27 cellular contexts compared by ENCODE assay signal in genomic region chr3:185457376-185457775, GRCh38.
"Had no signal": no experiment of that assay in that cellular context is flagged by ENCODE, and none has a peak within 500 bp of the region (broad histone marks: within the 10 kb centered on the region; RNA-seq: fewer than 3 reads in every experiment).

No MANE protein-coding gene starts in this region.

- FAIRE-seq: astrocyte had no signal

- H3K4me3 ChIP-seq: coronary artery, dorsolateral prefrontal cortex, esophagus muscularis mucosa, gastroesophageal sphincter, heart right ventricle had no signal

- H3K36me3 ChIP-seq: brain microvascular endothelial cell had no signal

- H3K9me3 ChIP-seq: esophagus muscularis mucosa, gastroesophageal sphincter, heart right ventricle had no signal

- H3K4me1 ChIP-seq: esophagus muscularis mucosa, gastroesophageal sphincter, heart right ventricle had no signal

- ATAC-seq: activated CD4-positive, CD25-positive, alpha-beta regulatory T cell treated with anti-CD3 and anti-CD28 coated beads, Interleukin-2, amount 50 U/mL, for 24 hours; activated CD8-positive, alpha-beta T cell treated with anti-CD3 and anti-CD28 coated beads for 36 hours; activated T-cell treated with anti-CD3 and anti-CD28 coated beads, Interleukin-2, amount 50 U/mL, for 4 hours; activated T-helper 17 cell treated with anti-CD3 and anti-CD28 coated beads, Interleukin-2, amount 50 U/mL, for 72 hours; effector memory CD8-positive, alpha-beta T cell; gastroesophageal sphincter; heart right ventricle had no signal

- H3K27ac ChIP-seq: brain microvascular endothelial cell, coronary artery, dorsolateral prefrontal cortex, esophagus muscularis mucosa, gastroesophageal sphincter, heart right ventricle, WERI-Rb-1 had no signal

- DNase-seq: activated B cell treated with CpG ODN at 0.5 μM for 24 hours; activated CD4-positive, alpha-beta T cell treated with anti-CD3 and anti-CD28 coated beads for 48 hours; activated CD4-positive, alpha-beta T cell treated with anti-CD3 and anti-CD28 coated beads, Interleukin-2, amount 50 U/mL, for 1 hour; activated CD4-positive, alpha-beta T cell treated with anti-CD3 and anti-CD28 coated beads, Interleukin-2, amount 50 U/mL, for 48 hours; activated CD8-positive, alpha-beta memory T cell treated with anti-CD3 and anti-CD28 coated beads for 24 hours; activated CD8-positive, alpha-beta T cell treated with anti-CD3 and anti-CD28 coated beads for 36 hours; activated effector memory CD4-positive, alpha-beta T cell treated with Interleukin-2 at 50 U/mL for 16 hours; activated gamma-delta T cell treated with Interleukin-2 at 50 U/mL for 16 hours; activated naive CD4-positive, alpha-beta T cell treated with anti-CD3 and anti-CD28 coated beads, Interleukin-2, amount 50 U/mL, for 16 hours; activated naive CD4-positive, alpha-beta T cell treated with Interleukin-2 at 50 U/mL for 16 hours; activated T-cell treated with anti-CD3 and anti-CD28 coated beads, Interleukin-2, amount 50 U/mL, for 4 hours; amniotic stem cell; anterior cingulate cortex; brain microvascular endothelial cell; dorsolateral prefrontal cortex; effector memory CD8-positive, alpha-beta T cell; erythroblast; foreskin melanocyte; heart right ventricle; T1000; WERI-Rb-1 had no signal

- H3K27me3 ChIP-seq: brain microvascular endothelial cell, dorsolateral prefrontal cortex, esophagus muscularis mucosa, gastroesophageal sphincter, heart right ventricle had no signal
